Comparison of ENCODE assay signal across 1 cellular context in genomic region chr17:81631482-81631881, GRCh38.
TF ChIP-seq lines count a peak whose summit lies in the region.

No MANE protein-coding gene starts in this region.

TF ChIP-seq in HepG2, 621 proteins besides CTCF, POLR2A, EP300 and RAD21:
- TF ChIP-seq, protein P1, sequence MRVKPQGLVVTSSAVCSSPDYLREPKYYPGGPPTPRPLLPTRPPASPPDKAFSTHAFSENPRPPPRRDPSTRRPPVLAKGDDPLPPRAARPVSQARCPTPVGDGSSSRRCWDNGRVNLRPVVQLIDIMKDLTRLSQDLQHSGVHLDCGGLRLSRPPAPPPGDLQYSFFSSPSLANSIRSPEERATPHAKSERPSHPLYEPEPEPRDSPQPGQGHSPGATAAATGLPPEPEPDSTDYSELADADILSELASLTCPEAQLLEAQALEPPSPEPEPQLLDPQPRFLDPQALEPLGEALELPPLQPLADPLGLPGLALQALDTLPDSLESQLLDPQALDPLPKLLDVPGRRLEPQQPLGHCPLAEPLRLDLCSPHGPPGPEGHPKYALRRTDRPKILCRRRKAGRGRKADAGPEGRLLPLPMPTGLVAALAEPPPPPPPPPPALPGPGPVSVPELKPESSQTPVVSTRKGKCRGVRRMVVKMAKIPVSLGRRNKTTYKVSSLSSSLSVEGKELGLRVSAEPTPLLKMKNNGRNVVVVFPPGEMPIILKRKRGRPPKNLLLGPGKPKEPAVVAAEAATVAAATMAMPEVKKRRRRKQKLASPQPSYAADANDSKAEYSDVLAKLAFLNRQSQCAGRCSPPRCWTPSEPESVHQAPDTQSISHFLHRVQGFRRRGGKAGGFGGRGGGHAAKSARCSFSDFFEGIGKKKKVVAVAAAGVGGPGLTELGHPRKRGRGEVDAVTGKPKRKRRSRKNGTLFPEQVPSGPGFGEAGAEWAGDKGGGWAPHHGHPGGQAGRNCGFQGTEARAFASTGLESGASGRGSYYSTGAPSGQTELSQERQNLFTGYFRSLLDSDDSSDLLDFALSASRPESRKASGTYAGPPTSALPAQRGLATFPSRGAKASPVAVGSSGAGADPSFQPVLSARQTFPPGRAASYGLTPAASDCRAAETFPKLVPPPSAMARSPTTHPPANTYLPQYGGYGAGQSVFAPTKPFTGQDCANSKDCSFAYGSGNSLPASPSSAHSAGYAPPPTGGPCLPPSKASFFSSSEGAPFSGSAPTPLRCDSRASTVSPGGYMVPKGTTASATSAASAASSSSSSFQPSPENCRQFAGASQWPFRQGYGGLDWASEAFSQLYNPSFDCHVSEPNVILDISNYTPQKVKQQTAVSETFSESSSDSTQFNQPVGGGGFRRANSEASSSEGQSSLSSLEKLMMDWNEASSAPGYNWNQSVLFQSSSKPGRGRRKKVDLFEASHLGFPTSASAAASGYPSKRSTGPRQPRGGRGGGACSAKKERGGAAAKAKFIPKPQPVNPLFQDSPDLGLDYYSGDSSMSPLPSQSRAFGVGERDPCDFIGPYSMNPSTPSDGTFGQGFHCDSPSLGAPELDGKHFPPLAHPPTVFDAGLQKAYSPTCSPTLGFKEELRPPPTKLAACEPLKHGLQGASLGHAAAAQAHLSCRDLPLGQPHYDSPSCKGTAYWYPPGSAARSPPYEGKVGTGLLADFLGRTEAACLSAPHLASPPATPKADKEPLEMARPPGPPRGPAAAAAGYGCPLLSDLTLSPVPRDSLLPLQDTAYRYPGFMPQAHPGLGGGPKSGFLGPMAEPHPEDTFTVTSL (CRISPR knock-in tag; IDR thresholded peaks at IDR 0.05; ENCODE audit: borderline replicate concordance), result no peak
- 0 out of 2 replicates have a peak, but pooled peaks have one; percentile 25 for TF ChIP-seq RBFOX2 (IDR thresholded peaks at IDR 0.05; ENCODE audit: low read depth, low read length)
- TF ChIP-seq GATAD2A (CRISPR knock-in tag; IDR thresholded peaks at IDR 0.05), result no peak
- no peak for TF ChIP-seq IRF2 (CRISPR knock-in tag; IDR thresholded peaks at IDR 0.05)
